1 cellular context compared by ENCODE assay signal in the genomic region with DNA sequence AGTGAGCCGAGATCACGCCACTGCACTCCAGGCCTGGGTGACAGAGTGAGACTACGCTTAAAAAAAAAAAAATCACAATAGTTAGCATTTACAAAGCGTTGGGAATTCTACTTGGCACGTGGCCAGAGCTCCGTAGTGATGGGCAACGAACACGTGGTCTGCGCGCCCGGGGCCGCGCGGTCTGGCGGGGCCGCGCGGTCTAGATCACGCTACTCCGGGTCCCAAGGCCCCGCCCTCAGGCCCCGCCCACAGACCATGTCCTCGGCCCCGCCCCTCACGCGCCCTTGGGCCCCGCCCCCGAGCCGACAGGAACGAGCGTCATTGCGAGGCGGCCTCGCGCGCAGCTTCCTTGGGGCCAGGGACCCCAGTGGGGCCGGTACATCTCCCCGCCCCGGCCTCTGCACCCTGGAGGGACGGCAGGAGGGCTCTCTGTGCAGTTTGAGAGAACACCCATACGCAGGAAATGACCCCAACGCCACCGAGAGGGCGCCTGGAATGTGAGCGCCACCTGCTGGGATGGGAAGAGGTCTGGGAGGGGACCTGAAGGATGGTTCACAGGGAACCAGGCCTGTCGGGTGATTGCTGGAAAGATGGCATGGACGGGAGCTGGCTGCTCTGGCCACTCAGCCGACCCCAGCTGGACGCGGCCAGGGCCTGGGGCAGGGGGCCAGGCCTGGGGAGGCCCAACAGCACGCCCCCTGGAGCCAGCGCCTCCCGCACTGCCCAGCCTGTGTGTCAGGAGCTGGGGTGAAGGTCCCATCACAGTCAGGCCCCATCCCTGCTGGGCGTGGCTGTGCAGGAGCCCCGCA.
A peak's percentile ranks its signal among the peaks of the same experiment; 100 is the strongest.
TF ChIP-seq lines count a peak whose summit lies in the region.

No MANE protein-coding gene starts in this region.

TF ChIP-seq in K562, 482 proteins besides CTCF, POLR2A, EP300 and RAD21 (continued from another document):
- TF ChIP-seq, protein P1, sequence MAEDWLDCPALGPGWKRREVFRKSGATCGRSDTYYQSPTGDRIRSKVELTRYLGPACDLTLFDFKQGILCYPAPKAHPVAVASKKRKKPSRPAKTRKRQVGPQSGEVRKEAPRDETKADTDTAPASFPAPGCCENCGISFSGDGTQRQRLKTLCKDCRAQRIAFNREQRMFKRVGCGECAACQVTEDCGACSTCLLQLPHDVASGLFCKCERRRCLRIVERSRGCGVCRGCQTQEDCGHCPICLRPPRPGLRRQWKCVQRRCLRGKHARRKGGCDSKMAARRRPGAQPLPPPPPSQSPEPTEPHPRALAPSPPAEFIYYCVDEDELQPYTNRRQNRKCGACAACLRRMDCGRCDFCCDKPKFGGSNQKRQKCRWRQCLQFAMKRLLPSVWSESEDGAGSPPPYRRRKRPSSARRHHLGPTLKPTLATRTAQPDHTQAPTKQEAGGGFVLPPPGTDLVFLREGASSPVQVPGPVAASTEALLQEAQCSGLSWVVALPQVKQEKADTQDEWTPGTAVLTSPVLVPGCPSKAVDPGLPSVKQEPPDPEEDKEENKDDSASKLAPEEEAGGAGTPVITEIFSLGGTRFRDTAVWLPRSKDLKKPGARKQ (CRISPR knock-in tag; IDR thresholded peaks at IDR 0.05), result no peak
- TF ChIP-seq ERF (CRISPR knock-in tag; IDR thresholded peaks at IDR 0.05) (0 out of 2 replicates have a peak, but pooled peaks have one; percentile 61), SAFB (IDR thresholded peaks at IDR 0.05; ENCODE audit: borderline replicate concordance, low read depth, low read length) (no peak), SMC3 (conservative IDR thresholded peaks at IDR 0.05; ENCODE audit: insufficient read depth, low read depth, low read length) (peak; percentile 84), TCF3 (CRISPR knock-in tag; IDR thresholded peaks at IDR 0.05) (0 out of 2 replicates have a peak, but pooled peaks have one; percentile 13), GTF2A2 (tag; IDR thresholded peaks at IDR 0.05) (no peak), JUN (IDR thresholded peaks at IDR 0.05; ENCODE audit: borderline replicate concordance, low read depth, low read length) (peak; percentile 27; the same call in 1 of the 2 replicates), JUN (CRISPR knock-in tag; IDR thresholded peaks at IDR 0.05; ENCODE audit: borderline replicate concordance) (0 out of 2 replicates have a peak, but pooled peaks have one; percentile 36), ZNF347 (CRISPR knock-in tag; IDR thresholded peaks at IDR 0.05; ENCODE audit: low read depth) (no peak), PHB2 (IDR thresholded peaks at IDR 0.05; ENCODE audit: low read depth) (no peak), SMARCA4 (IDR thresholded peaks at IDR 0.05) (peak; percentile 14; the same call in 1 of the 2 replicates), KAT7 (CRISPR knock-in tag; IDR thresholded peaks at IDR 0.05; ENCODE audit: borderline replicate concordance) (peak; percentile 92; the same call in 1 of the 2 replicates), CC2D1A (IDR thresholded peaks at IDR 0.05) (0 out of 2 replicates have a peak, but pooled peaks have one; percentile 32), ZNF316 (IDR thresholded peaks at IDR 0.05) (peak; percentile 58), CCNT2 (IDR thresholded peaks at IDR 0.05; ENCODE audit: borderline replicate concordance, extremely low read depth, insufficient read length, low read depth, low read length) (peak; percentile 46), RUNX1 (IDR thresholded peaks at IDR 0.05; ENCODE audit: low read depth) (no peak), TCF7L2 (IDR thresholded peaks at IDR 0.05; ENCODE audit: low read depth, low read length) (no peak), PRPF4 (IDR thresholded peaks at IDR 0.05; ENCODE audit: insufficient read depth, low read depth, low read length, poor library complexity, severe bottlenecking) (no peak), ESRRA (IDR thresholded peaks at IDR 0.05; ENCODE audit: borderline replicate concordance, low read depth) (peak; percentile 72), NR1H2 (CRISPR knock-in tag; IDR thresholded peaks at IDR 0.05) (no peak), MBD2 (IDR thresholded peaks at IDR 0.05; ENCODE audit: borderline replicate concordance, low read depth) (peak; percentile 75; the same call in 1 of the 2 replicates), ZNF253 (CRISPR knock-in tag; conservative IDR thresholded peaks at IDR 0.05) (no peak), SNIP1 (IDR thresholded peaks at IDR 0.05; ENCODE audit: low read depth) (no peak)
- TF ChIP-seq, protein P2, sequence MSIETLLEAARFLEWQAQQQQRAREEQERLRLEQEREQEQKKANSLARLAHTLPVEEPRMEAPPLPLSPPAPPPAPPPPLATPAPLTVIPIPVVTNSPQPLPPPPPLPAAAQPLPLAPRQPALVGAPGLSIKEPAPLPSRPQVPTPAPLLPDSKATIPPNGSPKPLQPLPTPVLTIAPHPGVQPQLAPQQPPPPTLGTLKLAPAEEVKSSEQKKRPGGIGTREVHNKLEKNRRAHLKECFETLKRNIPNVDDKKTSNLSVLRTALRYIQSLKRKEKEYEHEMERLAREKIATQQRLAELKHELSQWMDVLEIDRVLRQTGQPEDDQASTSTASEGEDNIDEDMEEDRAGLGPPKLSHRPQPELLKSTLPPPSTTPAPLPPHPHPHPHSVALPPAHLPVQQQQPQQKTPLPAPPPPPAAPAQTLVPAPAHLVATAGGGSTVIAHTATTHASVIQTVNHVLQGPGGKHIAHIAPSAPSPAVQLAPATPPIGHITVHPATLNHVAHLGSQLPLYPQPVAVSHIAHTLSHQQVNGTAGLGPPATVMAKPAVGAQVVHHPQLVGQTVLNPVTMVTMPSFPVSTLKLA (conservative IDR thresholded peaks at IDR 0.05), result peak; percentile 93 to 95
- TF ChIP-seq, protein P3, sequence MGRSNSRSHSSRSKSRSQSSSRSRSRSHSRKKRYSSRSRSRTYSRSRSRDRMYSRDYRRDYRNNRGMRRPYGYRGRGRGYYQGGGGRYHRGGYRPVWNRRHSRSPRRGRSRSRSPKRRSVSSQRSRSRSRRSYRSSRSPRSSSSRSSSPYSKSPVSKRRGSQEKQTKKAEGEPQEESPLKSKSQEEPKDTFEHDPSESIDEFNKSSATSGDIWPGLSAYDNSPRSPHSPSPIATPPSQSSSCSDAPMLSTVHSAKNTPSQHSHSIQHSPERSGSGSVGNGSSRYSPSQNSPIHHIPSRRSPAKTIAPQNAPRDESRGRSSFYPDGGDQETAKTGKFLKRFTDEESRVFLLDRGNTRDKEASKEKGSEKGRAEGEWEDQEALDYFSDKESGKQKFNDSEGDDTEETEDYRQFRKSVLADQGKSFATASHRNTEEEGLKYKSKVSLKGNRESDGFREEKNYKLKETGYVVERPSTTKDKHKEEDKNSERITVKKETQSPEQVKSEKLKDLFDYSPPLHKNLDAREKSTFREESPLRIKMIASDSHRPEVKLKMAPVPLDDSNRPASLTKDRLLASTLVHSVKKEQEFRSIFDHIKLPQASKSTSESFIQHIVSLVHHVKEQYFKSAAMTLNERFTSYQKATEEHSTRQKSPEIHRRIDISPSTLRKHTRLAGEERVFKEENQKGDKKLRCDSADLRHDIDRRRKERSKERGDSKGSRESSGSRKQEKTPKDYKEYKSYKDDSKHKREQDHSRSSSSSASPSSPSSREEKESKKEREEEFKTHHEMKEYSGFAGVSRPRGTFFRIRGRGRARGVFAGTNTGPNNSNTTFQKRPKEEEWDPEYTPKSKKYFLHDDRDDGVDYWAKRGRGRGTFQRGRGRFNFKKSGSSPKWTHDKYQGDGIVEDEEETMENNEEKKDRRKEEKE (IDR thresholded peaks at IDR 0.05; ENCODE audit: borderline replicate concordance in 1 of 2, control insufficient read depth in 1 of 2, low read depth in 2 of 2, low read length in 1 of 2), result 0 out of 4 replicates have a peak, but pooled peaks of 1 of the 2 experiments have one; percentile 42
- TF ChIP-seq, protein P4, sequence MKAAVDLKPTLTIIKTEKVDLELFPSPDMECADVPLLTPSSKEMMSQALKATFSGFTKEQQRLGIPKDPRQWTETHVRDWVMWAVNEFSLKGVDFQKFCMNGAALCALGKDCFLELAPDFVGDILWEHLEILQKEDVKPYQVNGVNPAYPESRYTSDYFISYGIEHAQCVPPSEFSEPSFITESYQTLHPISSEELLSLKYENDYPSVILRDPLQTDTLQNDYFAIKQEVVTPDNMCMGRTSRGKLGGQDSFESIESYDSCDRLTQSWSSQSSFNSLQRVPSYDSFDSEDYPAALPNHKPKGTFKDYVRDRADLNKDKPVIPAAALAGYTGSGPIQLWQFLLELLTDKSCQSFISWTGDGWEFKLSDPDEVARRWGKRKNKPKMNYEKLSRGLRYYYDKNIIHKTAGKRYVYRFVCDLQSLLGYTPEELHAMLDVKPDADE (conservative IDR thresholded peaks at IDR 0.05; ENCODE audit: control insufficient read depth, low read depth, low read length), result peak; percentile 42; the same call in 1 of the 2 replicates
- TF ChIP-seq, protein P5, sequence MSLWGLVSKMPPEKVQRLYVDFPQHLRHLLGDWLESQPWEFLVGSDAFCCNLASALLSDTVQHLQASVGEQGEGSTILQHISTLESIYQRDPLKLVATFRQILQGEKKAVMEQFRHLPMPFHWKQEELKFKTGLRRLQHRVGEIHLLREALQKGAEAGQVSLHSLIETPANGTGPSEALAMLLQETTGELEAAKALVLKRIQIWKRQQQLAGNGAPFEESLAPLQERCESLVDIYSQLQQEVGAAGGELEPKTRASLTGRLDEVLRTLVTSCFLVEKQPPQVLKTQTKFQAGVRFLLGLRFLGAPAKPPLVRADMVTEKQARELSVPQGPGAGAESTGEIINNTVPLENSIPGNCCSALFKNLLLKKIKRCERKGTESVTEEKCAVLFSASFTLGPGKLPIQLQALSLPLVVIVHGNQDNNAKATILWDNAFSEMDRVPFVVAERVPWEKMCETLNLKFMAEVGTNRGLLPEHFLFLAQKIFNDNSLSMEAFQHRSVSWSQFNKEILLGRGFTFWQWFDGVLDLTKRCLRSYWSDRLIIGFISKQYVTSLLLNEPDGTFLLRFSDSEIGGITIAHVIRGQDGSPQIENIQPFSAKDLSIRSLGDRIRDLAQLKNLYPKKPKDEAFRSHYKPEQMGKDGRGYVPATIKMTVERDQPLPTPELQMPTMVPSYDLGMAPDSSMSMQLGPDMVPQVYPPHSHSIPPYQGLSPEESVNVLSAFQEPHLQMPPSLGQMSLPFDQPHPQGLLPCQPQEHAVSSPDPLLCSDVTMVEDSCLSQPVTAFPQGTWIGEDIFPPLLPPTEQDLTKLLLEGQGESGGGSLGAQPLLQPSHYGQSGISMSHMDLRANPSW (CRISPR knock-in tag; IDR thresholded peaks at IDR 0.05), result no peak
- TF ChIP-seq, protein P6, sequence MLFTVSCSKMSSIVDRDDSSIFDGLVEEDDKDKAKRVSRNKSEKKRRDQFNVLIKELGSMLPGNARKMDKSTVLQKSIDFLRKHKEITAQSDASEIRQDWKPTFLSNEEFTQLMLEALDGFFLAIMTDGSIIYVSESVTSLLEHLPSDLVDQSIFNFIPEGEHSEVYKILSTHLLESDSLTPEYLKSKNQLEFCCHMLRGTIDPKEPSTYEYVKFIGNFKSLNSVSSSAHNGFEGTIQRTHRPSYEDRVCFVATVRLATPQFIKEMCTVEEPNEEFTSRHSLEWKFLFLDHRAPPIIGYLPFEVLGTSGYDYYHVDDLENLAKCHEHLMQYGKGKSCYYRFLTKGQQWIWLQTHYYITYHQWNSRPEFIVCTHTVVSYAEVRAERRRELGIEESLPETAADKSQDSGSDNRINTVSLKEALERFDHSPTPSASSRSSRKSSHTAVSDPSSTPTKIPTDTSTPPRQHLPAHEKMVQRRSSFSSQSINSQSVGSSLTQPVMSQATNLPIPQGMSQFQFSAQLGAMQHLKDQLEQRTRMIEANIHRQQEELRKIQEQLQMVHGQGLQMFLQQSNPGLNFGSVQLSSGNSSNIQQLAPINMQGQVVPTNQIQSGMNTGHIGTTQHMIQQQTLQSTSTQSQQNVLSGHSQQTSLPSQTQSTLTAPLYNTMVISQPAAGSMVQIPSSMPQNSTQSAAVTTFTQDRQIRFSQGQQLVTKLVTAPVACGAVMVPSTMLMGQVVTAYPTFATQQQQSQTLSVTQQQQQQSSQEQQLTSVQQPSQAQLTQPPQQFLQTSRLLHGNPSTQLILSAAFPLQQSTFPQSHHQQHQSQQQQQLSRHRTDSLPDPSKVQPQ (CRISPR knock-in tag; IDR thresholded peaks at IDR 0.05; ENCODE audit: borderline replicate concordance), result no peak
- TF ChIP-seq, protein P7, sequence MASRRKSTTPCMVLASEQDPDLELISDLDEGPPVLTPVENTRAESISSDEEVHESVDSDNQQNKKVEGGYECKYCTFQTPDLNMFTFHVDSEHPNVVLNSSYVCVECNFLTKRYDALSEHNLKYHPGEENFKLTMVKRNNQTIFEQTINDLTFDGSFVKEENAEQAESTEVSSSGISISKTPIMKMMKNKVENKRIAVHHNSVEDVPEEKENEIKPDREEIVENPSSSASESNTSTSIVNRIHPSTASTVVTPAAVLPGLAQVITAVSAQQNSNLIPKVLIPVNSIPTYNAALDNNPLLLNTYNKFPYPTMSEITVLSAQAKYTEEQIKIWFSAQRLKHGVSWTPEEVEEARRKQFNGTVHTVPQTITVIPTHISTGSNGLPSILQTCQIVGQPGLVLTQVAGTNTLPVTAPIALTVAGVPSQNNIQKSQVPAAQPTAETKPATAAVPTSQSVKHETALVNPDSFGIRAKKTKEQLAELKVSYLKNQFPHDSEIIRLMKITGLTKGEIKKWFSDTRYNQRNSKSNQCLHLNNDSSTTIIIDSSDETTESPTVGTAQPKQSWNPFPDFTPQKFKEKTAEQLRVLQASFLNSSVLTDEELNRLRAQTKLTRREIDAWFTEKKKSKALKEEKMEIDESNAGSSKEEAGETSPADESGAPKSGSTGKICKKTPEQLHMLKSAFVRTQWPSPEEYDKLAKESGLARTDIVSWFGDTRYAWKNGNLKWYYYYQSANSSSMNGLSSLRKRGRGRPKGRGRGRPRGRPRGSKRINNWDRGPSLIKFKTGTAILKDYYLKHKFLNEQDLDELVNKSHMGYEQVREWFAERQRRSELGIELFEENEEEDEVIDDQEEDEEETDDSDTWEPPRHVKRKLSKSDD (conservative IDR thresholded peaks at IDR 0.05; ENCODE audit: low read length), result no peak
